Comparison of ENCODE assay signal across 21 cellular contexts in the genomic region with DNA sequence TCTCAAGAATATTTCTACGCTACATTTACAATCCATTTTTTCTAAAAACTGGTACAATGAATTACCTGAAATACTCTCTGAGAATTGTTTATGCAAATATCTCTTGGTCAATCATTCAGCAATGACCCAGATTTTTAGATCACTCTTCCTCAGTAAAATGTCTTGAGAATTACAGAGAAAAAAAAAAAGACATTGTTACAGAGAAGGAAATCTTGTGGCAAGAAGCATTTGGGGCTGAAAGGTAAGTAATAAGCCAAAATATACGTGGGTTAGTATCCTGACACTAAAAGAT.
"Had no signal": no experiment of that assay in that cellular context is flagged by ENCODE, and none has a peak within 500 bp of the region (broad histone marks: within the 10 kb centered on the region; RNA-seq: fewer than 3 reads in every experiment).

No MANE protein-coding gene starts in this region.

- H3K4me3 Mint-ChIP-seq: immature natural killer cell; mesothelial cell of epicardium; naive B cell; natural killer cell treated with Interleukin-12 subunit alpha and Interleukin-12 subunit beta and Interleukin-15 and Interleukin-18, amount 100 ng/mL, for 72 hours; stimulated activated memory B cell treated with anti-CD40 and anti-IgM and Interleukin-4, amounts not matched to agents 10 μg/mL and 1 μg/mL and 100 μg/mL, for 72 hours had no signal

- DNase-seq: hypothalamus; immature natural killer cell; left ventricle myocardium inferior; mesendoderm; naive B cell; ovary; right lobe of liver; stimulated activated CD4-positive, alpha-beta T cell treated with anti-CD3 and anti-CD28 coated beads, Interleukin-1b, Interleukin-23, amount 100 ng/mL, for 48 hours; stimulated activated CD4-positive, alpha-beta T cell treated with anti-CD3 and anti-CD28 coated beads, Interleukin-2, amount 100 ng/mL, for 48 hours; stimulated activated CD4-positive, alpha-beta T cell treated with anti-CD3 and anti-CD28 coated beads, Interleukin-4, amount 100 ng/mL, for 4 hours; stimulated activated CD8-positive, alpha-beta memory T cell treated with anti-CD3 and anti-CD28 coated beads, Interleukin-4, amount 100 ng/mL, for 48 hours; stimulated activated naive CD8-positive, alpha-beta T cell treated with anti-CD3 and anti-CD28 coated beads, Interleukin-15, Interleukin-2, amounts not matched to agents 100 U/mL and 50 U/mL, for 24 hours; stomach; testis; thyroid gland; transverse colon; upper lobe of left lung had no signal

- H3K36me3 Mint-ChIP-seq: immature natural killer cell; mesothelial cell of epicardium; naive B cell; natural killer cell treated with Interleukin-12 subunit alpha and Interleukin-12 subunit beta and Interleukin-15 and Interleukin-18, amount 100 ng/mL, for 72 hours; stimulated activated memory B cell treated with anti-CD40 and anti-IgM and Interleukin-4, amounts not matched to agents 10 μg/mL and 1 μg/mL and 100 μg/mL, for 72 hours had no signal

- H3K27me3 Mint-ChIP-seq: natural killer cell treated with Interleukin-12 subunit alpha and Interleukin-12 subunit beta and Interleukin-15 and Interleukin-18, amount 100 ng/mL, for 72 hours; progenitor cell of endocrine pancreas; stimulated activated memory B cell treated with anti-CD40 and anti-IgM and Interleukin-4, amounts not matched to agents 10 μg/mL and 1 μg/mL and 100 μg/mL, for 72 hours had no signal

- ATAC-seq: natural killer cell treated with Interleukin-12 subunit alpha and Interleukin-12 subunit beta and Interleukin-15 and Interleukin-18, amount 100 ng/mL, for 72 hours; right lobe of liver; stimulated activated memory B cell treated with anti-CD40 and anti-IgM and Interleukin-4, amounts not matched to agents 10 μg/mL and 1 μg/mL and 100 μg/mL, for 72 hours; stimulated activated naive CD8-positive, alpha-beta T cell treated with anti-CD3 and anti-CD28 coated beads, Interleukin-15, Interleukin-2, amounts not matched to agents 100 U/mL and 50 U/mL, for 24 hours had no signal

- H3K27ac Mint-ChIP-seq: immature natural killer cell; naive B cell; natural killer cell treated with Interleukin-12 subunit alpha and Interleukin-12 subunit beta and Interleukin-15 and Interleukin-18, amount 100 ng/mL, for 72 hours; progenitor cell of endocrine pancreas; stimulated activated memory B cell treated with anti-CD40 and anti-IgM and Interleukin-4, amounts not matched to agents 10 μg/mL and 1 μg/mL and 100 μg/mL, for 72 hours had no signal

- H3K9me3 Mint-ChIP-seq: immature natural killer cell; naive B cell; natural killer cell treated with Interleukin-12 subunit alpha and Interleukin-12 subunit beta and Interleukin-15 and Interleukin-18, amount 100 ng/mL, for 72 hours; stimulated activated memory B cell treated with anti-CD40 and anti-IgM and Interleukin-4, amounts not matched to agents 10 μg/mL and 1 μg/mL and 100 μg/mL, for 72 hours had no signal

- H3K4me1 Mint-ChIP-seq: immature natural killer cell; stimulated activated memory B cell treated with anti-CD40 and anti-IgM and Interleukin-4, amounts not matched to agents 10 μg/mL and 1 μg/mL and 100 μg/mL, for 72 hours had no signal
